Comparison of ENCODE assay signal across 8 cellular contexts in the genomic region with DNA sequence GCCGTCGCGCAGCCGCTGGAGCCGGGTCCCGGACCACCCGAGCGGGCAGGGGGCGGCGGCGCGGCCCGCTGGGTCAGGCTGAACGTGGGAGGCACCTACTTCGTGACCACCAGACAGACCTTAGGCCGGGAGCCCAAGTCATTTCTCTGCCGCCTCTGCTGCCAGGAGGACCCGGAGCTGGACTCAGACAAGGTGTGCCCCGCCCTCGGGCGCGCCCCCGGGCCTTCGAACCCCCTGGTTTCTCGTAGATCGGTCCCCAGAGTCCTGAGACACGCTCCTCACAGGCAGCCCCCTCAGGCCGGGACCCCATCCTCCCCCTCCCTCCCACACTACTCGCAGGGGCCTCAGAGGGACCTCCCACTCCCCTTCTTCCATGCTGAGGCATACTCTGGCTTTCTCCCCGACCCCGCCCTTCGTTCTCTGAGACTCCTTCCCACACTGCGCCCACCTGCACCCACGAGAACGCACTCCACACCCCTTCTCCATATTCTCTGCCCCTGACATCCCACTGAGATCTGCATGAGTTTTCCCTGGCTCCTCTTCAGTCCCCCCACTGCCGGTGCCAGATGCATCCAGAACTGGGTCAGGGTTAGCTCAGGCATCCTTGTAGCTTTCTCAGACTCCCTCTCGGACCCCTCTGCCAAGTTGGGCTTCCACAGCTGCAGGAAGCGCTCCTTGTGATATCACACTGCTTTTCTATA. TPM values are rescaled to one million over a fixed set of nuclear protein-coding genes. Genes with fewer than 3 reads are reported as not detected.
DNase-seq lines count a peak whose midpoint lies in the region; ATAC-seq and TF ChIP-seq lines count a peak whose summit lies in the region.

No MANE protein-coding gene starts in this region.

- H3K4me3 ChIP-seq in epithelial cell of esophagus (ENCODE audit: low read length) (peak overlapping the region; percentile 95), urinary bladder (ENCODE audit: low read depth, low read length) (peak overlapping the region; percentile 95)

- H3K36me3 ChIP-seq in urinary bladder (ENCODE audit: insufficient read depth): peaks cover 2% of the 10 kb centered on the region

- no peaks in the 10 kb centered on the region for H3K27me3 Mint-ChIP-seq in naive thymus-derived CD8-positive, alpha-beta T cell

- WGBS in urinary bladder: under 1% methylated on average over 38 of the region's 38 CpGs

- H3K4me1 Mint-ChIP-seq in naive thymus-derived CD8-positive, alpha-beta T cell: peaks cover 17 to 54% (median 47%) of the 10 kb centered on the region in 4 donors

- ATAC-seq in HG03196 (IDR thresholded peaks at IDR 0.05; ENCODE audit: unreplicated experiment): peak; percentile 14
- peak; percentile 7 to 8 for ATAC-seq in naive thymus-derived CD8-positive, alpha-beta T cell

- H3K36me3 Mint-ChIP-seq in naive thymus-derived CD8-positive, alpha-beta T cell: peaks cover 0 to 33% (median 6%) of the 10 kb centered on the region in 3 donors

- TF ChIP-seq CTCF in epithelial cell of esophagus (IDR thresholded peaks at IDR 0.05; ENCODE audit: insufficient read depth, low read depth, low read length, missing control alignments): no peak

- no peaks in the 10 kb centered on the region for H3K9me3 Mint-ChIP-seq in naive thymus-derived CD8-positive, alpha-beta T cell

- peak overlapping the region; percentile 68 for H3K27ac ChIP-seq in urinary bladder (ENCODE audit: low read depth)

- POLR2A ChIA-PET in naive thymus-derived CD8-positive, alpha-beta T cell (lab: Charles Lee): interaction anchor here (0.8 to 4.7 kb wide), 9 partner anchors 11 to 136 kb away, joined by 3 to 68 read pairs (median 4); a partner anchor contains a TSS

- H3K4me3 Mint-ChIP-seq in naive thymus-derived CD8-positive, alpha-beta T cell: peak overlapping the region; percentile 92 to 100 (median 96)

- peak overlapping the region; percentile 88 to 98 (median 94) for H3K27ac Mint-ChIP-seq in naive thymus-derived CD8-positive, alpha-beta T cell

- peak; percentile 56 for DNase-seq in NCI-H82 (lab: John Stamatoyannopoulos, UW)
- DNase-seq in NCI-H82 treated with DMSO at 0.1 percent for 48 hours (lab: John Stamatoyannopoulos, UW; ENCODE audit: unreplicated experiment): no peak
- DNase-seq in activated CD4-positive, alpha-beta T cell treated with anti-CD3 and anti-CD28 coated beads for 48 hours: peak; percentile 36
- DNase-seq in epithelial cell of esophagus (ENCODE audit: low read depth): no peak
- DNase-seq in naive thymus-derived CD8-positive, alpha-beta T cell: peak in 6 of 10 donors; percentile 10 to 45 (median 34)
- no peak for DNase-seq in DMS79 treated with DMSO at 0.1 percent for 48 hours (lab: John Stamatoyannopoulos, UW)

- no peaks in the 10 kb centered on the region for H3K4me1 ChIP-seq in urinary bladder (ENCODE audit: insufficient read depth)

RNA-seq across cellular contexts. Expression of a gene that starts 0.5 kb away (rescaled TPM):
- total RNA-seq in naive thymus-derived CD8-positive, alpha-beta T cell: 10 to 100 TPM; 25.0 to 28.6 TPM
- 10 to 100 TPM in 1 of 3 donors, 1 to 10 TPM in 2; 6.8 to 10.9 (median 7.8) TPM for polyA plus RNA-seq in naive thymus-derived CD8-positive, alpha-beta T cell
- 15.4 TPM for total RNA-seq in urinary bladder
- polyA plus RNA-seq in urinary bladder: 29.1 TPM

RNA-seq across cellular contexts. Expression of a gene that starts 0.8 kb away (rescaled TPM):
- total RNA-seq in naive thymus-derived CD8-positive, alpha-beta T cell: 100 to 1,000 TPM; 149 to 160 TPM
- 100 to 1,000 TPM; 406 to 455 (median 449) TPM for polyA plus RNA-seq in naive thymus-derived CD8-positive, alpha-beta T cell
- 136 TPM for total RNA-seq in urinary bladder
- 334 TPM for polyA plus RNA-seq in urinary bladder

RNA-seq across cellular contexts. Expression of a gene that starts 35.1 kb away (rescaled TPM):
- total RNA-seq in naive thymus-derived CD8-positive, alpha-beta T cell: 10 to 100 TPM; 23.9 to 29.4 TPM
- 10 to 100 TPM; 44.9 to 58.1 (median 53.6) TPM for polyA plus RNA-seq in naive thymus-derived CD8-positive, alpha-beta T cell
- 14.5 TPM for total RNA-seq in urinary bladder
- 38.7 TPM for polyA plus RNA-seq in urinary bladder

RNA-seq across cellular contexts. Expression of a gene that starts 40.2 kb away (rescaled TPM):
- total RNA-seq in naive thymus-derived CD8-positive, alpha-beta T cell: 10 to 100 TPM; 14.2 to 14.8 TPM
- 1 to 10 TPM; 1.4 to 4.1 (median 3.1) TPM for polyA plus RNA-seq in naive thymus-derived CD8-positive, alpha-beta T cell
- 17.6 TPM for total RNA-seq in urinary bladder
- polyA plus RNA-seq in urinary bladder: 13.2 TPM

Comparison
In these comparisons a context has a peak if more than half of its experiments do, and no peak if none do; other contexts are left out.
1. DNase-seq: peak in NCI-H82 (single experiment), activated CD4-positive, alpha-beta T cell treated with anti-CD3 and anti-CD28 coated beads for 48 hours (single experiment) and naive thymus-derived CD8-positive, alpha-beta T cell (6 of 10); none in NCI-H82 treated with DMSO at 0.1 percent for 48 hours (single experiment), epithelial cell of esophagus (single experiment) and DMS79 treated with DMSO at 0.1 percent for 48 hours (single experiment).